Comparison of ENCODE assay signal across 8 cellular contexts in the genomic region with DNA sequence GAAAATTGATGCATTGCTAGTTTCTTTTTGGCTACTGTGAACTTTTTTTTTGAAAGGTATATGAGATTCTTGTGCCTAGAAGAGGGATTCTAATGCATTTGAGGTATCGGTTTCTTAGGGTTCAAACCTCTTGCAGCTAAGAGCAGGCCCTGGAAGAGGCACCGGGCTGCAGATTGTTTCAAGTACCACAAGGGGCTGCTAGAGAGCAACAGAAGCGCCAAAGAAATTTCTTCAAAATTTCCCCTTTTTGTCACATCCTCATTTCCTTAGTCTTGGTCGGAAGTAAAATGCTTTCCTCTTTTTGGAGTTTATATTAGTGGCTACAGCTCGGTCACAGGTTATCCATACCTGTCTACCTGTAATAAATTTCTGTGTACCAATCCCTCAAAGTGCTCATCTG.
A peak's percentile ranks its signal among the peaks of the same experiment; 100 is the strongest.
DNase-seq lines count a peak whose midpoint lies in the region; ATAC-seq and TF ChIP-seq lines count a peak whose summit lies in the region.

No MANE protein-coding gene starts in this region.

- ATAC-seq in GM21526 (IDR thresholded peaks at IDR 0.05; ENCODE audit: low FRiP score, unreplicated experiment) (peak; percentile 38), mucosa of descending colon (peak; percentile 51), GM18873 (IDR thresholded peaks at IDR 0.05; ENCODE audit: low FRiP score, unreplicated experiment) (no peak)

- no peaks in the 10 kb centered on the region for H3K36me3 ChIP-seq in mucosa of descending colon (ENCODE audit: low read depth)

- H3K4me3 ChIP-seq in cardiac fibroblast (replicated peaks in 1 of 2; ENCODE audit: low read depth in 2 of 2, low read length in 2 of 2) (no peak overlapping the region), mucosa of descending colon (no peak overlapping the region)

- no peaks in the 10 kb centered on the region for H3K4me1 ChIP-seq in mucosa of descending colon (ENCODE audit: low read depth)

- no peaks in the 10 kb centered on the region for H3K9me3 ChIP-seq in mucosa of descending colon

- DNase-seq in EH (ENCODE audit: low read depth) (peak; percentile 57), NOMO-1 treated with DMSO at 0.1 percent for 48 hours (lab: John Stamatoyannopoulos, UW; ENCODE audit: unreplicated experiment) (peak; percentile 76), cardiac fibroblast (ENCODE audit: low read depth in 2 of 2) (peak; percentile 75 to 79), mucosa of descending colon (peak in 1 of 3 donors; percentile 17), T1000 (lab: John Stamatoyannopoulos, UW) (no peak)
- DNase-seq in activated CD8-positive, alpha-beta memory T cell treated with anti-CD3 and anti-CD28 coated beads, Interleukin-2, amount 50 U/mL, for 48 hours = no peak

- intact Hi-C loops in mucosa of descending colon (cut with DNase I, micrococcal nuclease) = no loop called here

- TF ChIP-seq CTCF in cardiac fibroblast (IDR thresholded peaks at IDR 0.05; ENCODE audit: low read depth, low read length) = peak; percentile 98
- TF ChIP-seq CTCF in mucosa of descending colon (IDR thresholded peaks at IDR 0.05) = peak; percentile 61

Comparison
In these comparisons a context has a peak if more than half of its experiments do, and no peak if none do; other contexts are left out.
1. DNase-seq: peak in EH (single experiment), NOMO-1 treated with DMSO at 0.1 percent for 48 hours (single experiment) and cardiac fibroblast (2 of 2); none in T1000 (single experiment) and activated CD8-positive, alpha-beta memory T cell treated with anti-CD3 and anti-CD28 coated beads, Interleukin-2, amount 50 U/mL, for 48 hours (single experiment).